ENCODE assay signal across 24 cellular contexts in genomic region chr7:100071018-100071723, GRCh38. TPM values are rescaled to one million over a fixed set of nuclear protein-coding genes. Genes with fewer than 3 reads are reported as not detected.
A peak's percentile ranks its signal among the peaks of the same experiment; 100 is the strongest.
DNase-seq lines count a peak whose midpoint lies in the region; ATAC-seq and TF ChIP-seq lines count a peak whose summit lies in the region.
"Had no signal": no experiment of that assay in that cellular context is flagged by ENCODE, and none has a peak within 500 bp of the region (broad histone marks: within the 10 kb centered on the region; RNA-seq: fewer than 3 reads in every experiment).

No MANE protein-coding gene starts in this region.

- no peak for TF ChIP-seq EP300 in SK-N-SH (IDR thresholded peaks at IDR 0.05; ENCODE audit: borderline replicate concordance in 1 of 2, low read depth in 1 of 2, low read length in 1 of 2)

- TF ChIP-seq CTCF in SK-N-SH (IDR thresholded peaks at IDR 0.05): no peak
- TF ChIP-seq CTCF in liver (IDR thresholded peaks at IDR 0.05; ENCODE audit: low read depth, low read length, missing input control): no peak

- peak overlapping the region in 1 of 2 experiments; percentile 6; a peak in 1 of 4 replicates for H3K4me3 ChIP-seq in SK-N-SH (ENCODE audit: low read depth in 2 of 2, low read length in 1 of 2)
- peak overlapping the region; percentile 38; the same call in 1 of the 2 replicates for H3K4me3 ChIP-seq in SK-N-MC
- peak overlapping the region in 2 of 3 donors; percentile 9 to 55 for H3K4me3 ChIP-seq in liver (ENCODE audit: low read depth in 1 of 3, low read length in 3 of 3)
- H3K4me3 ChIP-seq: neural progenitor cell, stomach, tibial nerve had no signal

- TF ChIP-seq RAD21 in SK-N-SH (IDR thresholded peaks at IDR 0.05; ENCODE audit: low read length) (no peak), liver (IDR thresholded peaks at IDR 0.05) (no peak)

- H3K9me3 ChIP-seq in SK-N-SH: peaks cover 39% of the 10 kb centered on the region
- peaks cover 55% of the 10 kb centered on the region for H3K9me3 ChIP-seq in SK-N-MC (ENCODE audit: low read depth, low read length)
- peaks cover 20 to 30% (median 22%) of the 10 kb centered on the region in 4 donors for H3K9me3 ChIP-seq in liver (ENCODE audit: control insufficient read depth in 4 of 4, low read length in 3 of 4)

- POLR2A ChIA-PET in SK-N-SH (lab: Yijun Ruan, JAX): interaction anchor here (0.6 to 1.6 kb wide), 5 partner anchors 9 to 58 kb away, joined by 3 to 6 read pairs (median 4); no protein-coding TSS in a partner anchor

- H4K20me1 ChIP-seq in SK-N-SH (ENCODE audit: insufficient read depth): no peaks in the 10 kb centered on the region

- H3K27me3 ChIP-seq in SK-N-SH (ENCODE audit: insufficient read depth): no peaks in the 10 kb centered on the region
- H3K27me3 ChIP-seq in liver (ENCODE audit: control insufficient read depth in 4 of 4, insufficient read depth in 4 of 4, low read length in 3 of 4): no peaks in the 10 kb centered on the region
- H3K27me3 ChIP-seq: BE2C, neural progenitor cell, stomach, tibial nerve had no signal

- peaks cover 0 to 4% of the 10 kb centered on the region in 2 experiments; a peak in 1 of 4 replicates for H3K4me1 ChIP-seq in SK-N-SH (ENCODE audit: control insufficient read depth in 1 of 2, insufficient read depth in 2 of 2, low read depth in 1 of 2, low read length in 1 of 2)
- H3K4me1 ChIP-seq in liver (ENCODE audit: control insufficient read depth in 4 of 4, insufficient read depth in 4 of 4, low read length in 3 of 4): peaks cover 0 to 6% (median 2%) of the 10 kb centered on the region in 4 donors
- H3K4me1 ChIP-seq: BE2C, neural progenitor cell had no signal

- H3K9me2 ChIP-seq in SK-N-SH: no peaks in the 10 kb centered on the region

- H3K27ac ChIP-seq in SK-N-SH (ENCODE audit: low read depth in 2 of 2, low read length in 1 of 2): no peak overlapping the region
- no peak overlapping the region for H3K27ac ChIP-seq in SK-N-MC
- no peak overlapping the region for H3K27ac ChIP-seq in liver (ENCODE audit: low read depth in 1 of 2, low read length in 2 of 2)
- H3K27ac ChIP-seq: HL-60, neural progenitor cell, stomach, tibial nerve had no signal

- 92% methylated on average over 11 of the region's 11 CpGs for WGBS in SK-N-SH (ENCODE audit: low lambda C conversion rate)
- WGBS in liver: 98% methylated on average over 11 of the region's 11 CpGs

- ATAC-seq in SK-N-SH treated with all-trans-retinoic acid at 6 μM for 48 hours (no peak), HG03520 (IDR thresholded peaks at IDR 0.05; ENCODE audit: unreplicated experiment) (no peak)
- ATAC-seq: left ventricle myocardium superior, sciatic nerve had no signal

- CTCF ChIA-PET in SK-N-SH (lab: Yijun Ruan, JAX): interaction anchor here (0.7 to 3.2 kb wide), 8 partner anchors 10 to 142 kb away, joined by 3 to 21 read pairs (median 4); partner anchors contain the start of genes GJC3 and ZNF3

- H2AFZ ChIP-seq in SK-N-SH (ENCODE audit: low read depth): no peak overlapping the region
- H2AFZ ChIP-seq: neural progenitor cell had no signal

- H3F3A ChIP-seq in SK-N-SH (replicated peaks; ENCODE audit: insufficient read depth): peaks cover 35% of the 10 kb centered on the region

- peaks cover 31% of the 10 kb centered on the region for H3K79me2 ChIP-seq in SK-N-SH (ENCODE audit: insufficient read depth)

- no peak overlapping the region for H3K4me2 ChIP-seq in SK-N-SH
- H3K4me2 ChIP-seq: neural progenitor cell had no signal

- H3K36me3 ChIP-seq in SK-N-SH (replicated peaks in 1 of 2; ENCODE audit: control insufficient read depth in 1 of 2, insufficient read depth in 2 of 2, low read length in 1 of 2) (peaks cover 60 to 83% of the 10 kb centered on the region in 2 experiments), SK-N-MC (ENCODE audit: insufficient read depth, low read length) (peaks cover 83% of the 10 kb centered on the region), liver (ENCODE audit: control insufficient read depth in 4 of 4, insufficient read depth in 3 of 4, low read depth in 1 of 4, low read length in 3 of 4) (peaks cover 21 to 66% (median 60%) of the 10 kb centered on the region in 4 donors)

- DNase-seq in SK-N-SH (no peak), SK-N-MC (ENCODE audit: low read depth, low spot score) (no peak), NCI-H2171 (lab: John Stamatoyannopoulos, UW) (no peak), T-helper 2 cell (no peak)
- DNase-seq in activated CD8-positive, alpha-beta memory T cell treated with anti-CD3 and anti-CD28 coated beads, Interleukin-2, amount 50 U/mL, for 4 hours: no peak
- DNase-seq: activated naive CD4-positive, alpha-beta T cell treated with Interleukin-2 at 50 U/mL for 16 hours; amniotic stem cell; BE2C; COR-L47; HCEC 1CT; left ventricle myocardium superior; NCI-H1436; NCI-H2171 treated with DMSO at 0.1 percent for 48 hours; NCI-H526; posterior cingulate gyrus; stomach; T-helper 1 cell had no signal

- H3K9ac ChIP-seq in SK-N-SH (no peak overlapping the region), SK-N-MC (ENCODE audit: insufficient read length) (no peak overlapping the region), liver (ENCODE audit: low read depth in 1 of 2, low read length in 2 of 2) (no peak overlapping the region)
- H3K9ac ChIP-seq: neural progenitor cell had no signal

TF ChIP-seq in SK-N-SH, 30 proteins besides CTCF, POLR2A, EP300 and RAD21 (continues in another document):
- TF ChIP-seq TEAD4 (IDR thresholded peaks at IDR 0.05; ENCODE audit: borderline replicate concordance, insufficient read depth) (0 out of 2 replicates have a peak, but pooled peaks have one; percentile 10), CHD2 (IDR thresholded peaks at IDR 0.05; ENCODE audit: low read length, partially characterized antibody) (no peak), POLR2AphosphoS5 (IDR thresholded peaks at IDR 0.05; ENCODE audit: low read depth, low read length) (peak; percentile 9; the same call in 1 of the 2 replicates), TCF12 (IDR thresholded peaks at IDR 0.05) (0 out of 2 replicates have a peak, but pooled peaks have one; percentile 3), NFIC (IDR thresholded peaks at IDR 0.05; ENCODE audit: borderline replicate concordance) (no peak)

TF ChIP-seq in SK-N-SH treated with all-trans-retinoic acid at 6 μM for 48 hours, 23 proteins besides CTCF, POLR2A, EP300 and RAD21 (continues in another document):
- TF ChIP-seq ESRRG (CRISPR knock-in tag; IDR thresholded peaks at IDR 0.05) (no peak), PATZ1 (CRISPR knock-in tag; IDR thresholded peaks at IDR 0.05; ENCODE audit: borderline replicate concordance) (no peak), TOX (CRISPR knock-in tag; IDR thresholded peaks at IDR 0.05; ENCODE audit: borderline replicate concordance) (no peak)

TF ChIP-seq in liver, 16 proteins besides CTCF, POLR2A, EP300 and RAD21:
- TF ChIP-seq ZBTB33 (IDR thresholded peaks at IDR 0.05): no peak

RNA-seq across cellular contexts. Expression of gene ZNF3, which starts 10.4 kb away (rescaled TPM):
- polyA plus RNA-seq in SK-N-SH (2012; rRNA removed): 30.5 and 45.2 TPM in 2 replicates
- polyA plus RNA-seq in SK-N-SH (2012; cell fraction: cytosol; rRNA removed): 20.6 and 23.4 TPM in 2 replicates
- 141 and 204 TPM in 2 replicates for polyA plus RNA-seq in SK-N-SH (2012; cell fraction: nucleus; rRNA removed)
- 10 to 100 TPM; 14.0 to 18.2 TPM for total RNA-seq in liver
- polyA plus RNA-seq in liver: 10 to 100 TPM; 10.2 to 10.4 TPM

RNA-seq across cellular contexts. Expression of gene COPS6, which starts 17.6 kb away (rescaled TPM):
- polyA plus RNA-seq in SK-N-SH (2012; rRNA removed) (413 and 435 TPM in 2 replicates), liver (10 to 100 TPM; 62.7 to 63.2 TPM)
- polyA plus RNA-seq in SK-N-SH (2012; cell fraction: cytosol; rRNA removed): 340 and 388 TPM in 2 replicates
- 259 and 284 TPM in 2 replicates for polyA plus RNA-seq in SK-N-SH (2012; cell fraction: nucleus; rRNA removed)
- total RNA-seq in liver: 10 to 100 TPM; 28.7 to 30.8 TPM

RNA-seq across cellular contexts. Expression of gene ZSCAN21, which starts 21.6 kb away (rescaled TPM):
- polyA plus RNA-seq in SK-N-SH (2012; rRNA removed) (17.5 and 22.8 TPM in 2 replicates), liver (1 to 10 TPM; 4.6 to 5.3 TPM)
- 16.5 and 18.9 TPM in 2 replicates for polyA plus RNA-seq in SK-N-SH (2012; cell fraction: cytosol; rRNA removed)
- polyA plus RNA-seq in SK-N-SH (2012; cell fraction: nucleus; rRNA removed): 17.3 and 22.4 TPM in 2 replicates
- total RNA-seq in liver: 1 to 10 TPM; 8.5 to 8.6 TPM

RNA-seq across cellular contexts. Expression of gene MCM7, which starts 30.0 kb away (rescaled TPM):
- polyA plus RNA-seq in SK-N-SH (2012; rRNA removed): 235 and 241 TPM in 2 replicates
- polyA plus RNA-seq in SK-N-SH (2012; cell fraction: cytosol; rRNA removed): 104 and 136 TPM in 2 replicates
- polyA plus RNA-seq in SK-N-SH (2012; cell fraction: nucleus; rRNA removed): 652 and 744 TPM in 2 replicates
- total RNA-seq in liver: 100 to 1,000 TPM in 1 of 2 donors, 10 to 100 TPM in 1; 20.6 to 143 TPM
- polyA plus RNA-seq in liver: 10 to 100 TPM; 12.6 to 14.6 TPM

RNA-seq across cellular contexts. Expression of gene AP4M1, which starts 30.3 kb away (rescaled TPM):
- polyA plus RNA-seq in SK-N-SH (2012; rRNA removed) (35.0 and 39.2 TPM in 2 replicates), liver (1 to 10 TPM; 3.3 to 4.9 TPM)
- polyA plus RNA-seq in SK-N-SH (2012; cell fraction: cytosol; rRNA removed): 22.7 and 25.0 TPM in 2 replicates
- 110 and 133 TPM in 2 replicates for polyA plus RNA-seq in SK-N-SH (2012; cell fraction: nucleus; rRNA removed)
- 1 to 10 TPM; 4.6 to 5.5 TPM for total RNA-seq in liver
